9 cellular contexts compared by ENCODE assay signal in the genomic region with DNA sequence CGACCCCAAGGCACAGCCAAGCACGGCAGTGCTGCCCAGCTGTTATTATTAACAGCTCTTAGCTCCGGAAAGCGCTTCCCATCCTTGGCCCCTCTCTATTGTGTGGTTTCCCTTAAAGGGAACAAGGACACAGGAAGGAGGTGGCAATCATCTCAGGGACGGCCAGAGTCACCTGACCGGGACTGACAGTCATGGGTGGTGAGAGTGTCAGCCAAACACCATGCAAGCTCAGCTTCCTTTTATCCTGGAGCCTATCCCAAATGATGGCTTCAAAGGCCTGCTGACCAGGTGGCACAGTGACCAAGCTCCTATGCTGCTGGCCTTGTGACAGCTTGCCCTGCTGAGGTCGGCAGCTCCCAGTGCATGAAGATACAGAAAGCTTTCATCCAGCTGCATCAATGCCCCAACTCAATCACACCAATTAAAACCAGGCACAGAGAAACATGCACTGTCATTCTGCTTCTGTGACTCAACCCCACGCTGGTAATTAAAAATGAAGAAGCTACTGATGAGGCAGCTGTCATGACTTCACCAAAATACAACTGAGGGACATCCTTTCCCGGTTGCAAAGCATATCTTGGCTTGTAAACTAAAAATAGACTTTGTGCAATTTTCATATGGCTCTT. TPM values are rescaled to one million over a fixed set of nuclear protein-coding genes. Genes with fewer than 3 reads are reported as not detected.
A peak's percentile ranks its signal among the peaks of the same experiment; 100 is the strongest.
DNase-seq lines count a peak whose midpoint lies in the region; ATAC-seq lines count a peak whose summit lies in the region.
"Had no signal": no experiment of that assay in that cellular context is flagged by ENCODE, and none has a peak within 500 bp of the region (broad histone marks: within the 10 kb centered on the region; RNA-seq: fewer than 3 reads in every experiment).

No MANE protein-coding gene starts in this region.

- peak; percentile 8 for DNase-seq in HCEC 1CT
- peak; percentile 72 for DNase-seq in SK-MEL-5 (ENCODE audit: low read depth, low spot score)
- DNase-seq in Right ventricle myocardium inferior (ENCODE audit: missing footprints), result no peak
- DNase-seq in sciatic nerve (ENCODE audit: low spot score), result peak; percentile 53
- no peak for DNase-seq in HAP-1 (ENCODE audit: low spot score in 2 of 2)
- DNase-seq: stomach had no signal

- no peaks in the 10 kb centered on the region for H3K36me3 ChIP-seq in HAP-1 (replicated peaks)
- H3K36me3 ChIP-seq: stomach had no signal

- ATAC-seq in Right ventricle myocardium inferior (peak; percentile 18), sciatic nerve (no peak), GM21529 (IDR thresholded peaks at IDR 0.05; ENCODE audit: unreplicated experiment) (no peak), HG02840 (IDR thresholded peaks at IDR 0.05; ENCODE audit: low FRiP score, unreplicated experiment) (no peak)

- no peaks in the 10 kb centered on the region for H3K4me1 ChIP-seq in HAP-1

- H3K27me3 ChIP-seq in HAP-1 (ENCODE audit: low read depth), result no peaks in the 10 kb centered on the region

- H3K4me3 ChIP-seq in HAP-1, result no peak overlapping the region
- H3K4me3 ChIP-seq: stomach had no signal

- no peaks in the 10 kb centered on the region for H3K9me3 ChIP-seq in HAP-1
- H3K9me3 ChIP-seq: stomach had no signal

- intact Hi-C loops in Right ventricle myocardium inferior (cut with DNase I), result no loop called here
- intact Hi-C loops in sciatic nerve (cut with DNase I), result no loop called here

- in situ Hi-C loops in SK-MEL-5 (cut with HindIII; ENCODE audit: low pct_unique_long_range_greater_than_20kb, low sequenced_read_pairs) (no loop called here), HAP-1 (cut with MboI; ENCODE audit: low sequenced_read_pairs) (no loop called here)

RNA-seq across cellular contexts. Expression of a gene that starts 34.1 kb away (rescaled TPM):
- total RNA-seq in SK-MEL-5 (2014; rRNA removed; shearing (Covaris generic)), result 11.1 and 11.5 TPM in 2 replicates
- 11.1 and 12.8 TPM in 2 replicates for polyA plus RNA-seq in SK-MEL-5 (2015; cell fraction: cytosol; rRNA removed)
- 8.6 and 15.7 TPM in 2 replicates for polyA plus RNA-seq in SK-MEL-5 (2015; cell fraction: nucleus; rRNA removed)
- 33.8 TPM for total RNA-seq in Right ventricle myocardium inferior
- 13.9 TPM for total RNA-seq in sciatic nerve
- total RNA-seq: H4 had no signal

Comparison
In these comparisons a context has a peak if more than half of its experiments do, and no peak if none do; other contexts are left out.
1. DNase-seq: peak in HCEC 1CT (single experiment), SK-MEL-5 (single experiment) and sciatic nerve (single experiment); none in Right ventricle myocardium inferior (single experiment) and HAP-1 (0 of 2).